In the genomic region with DNA sequence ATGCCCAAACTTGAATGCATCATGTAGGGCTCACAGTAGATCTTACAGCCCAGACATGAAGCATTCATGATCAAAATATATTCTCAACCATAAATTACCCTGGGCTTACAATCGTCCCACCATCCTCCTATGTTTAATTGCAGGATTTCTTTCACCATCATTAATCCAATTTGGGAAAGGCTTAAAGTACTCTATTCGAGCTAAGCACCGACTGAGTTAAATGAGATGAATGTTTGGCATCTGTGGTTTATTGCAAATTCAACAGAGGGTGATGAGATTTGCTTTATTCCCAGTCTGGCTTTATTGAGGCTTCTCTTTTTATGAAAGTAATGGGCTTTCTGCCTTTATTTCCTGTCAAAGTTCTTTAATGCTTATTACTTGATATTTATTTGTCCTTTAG, we compare ENCODE assay signal across 23 cellular contexts.
"Had no signal": no experiment of that assay in that cellular context is flagged by ENCODE, and none has a peak within 500 bp of the region (broad histone marks: within the 10 kb centered on the region; RNA-seq: fewer than 3 reads in every experiment).

No MANE protein-coding gene starts in this region.

- H3K9me3 ChIP-seq: left lung, sigmoid colon, testis had no signal

- DNase-seq: activated CD4-positive, alpha-beta T cell treated with anti-CD3 and anti-CD28 coated beads for 1 hour; activated CD8-positive, alpha-beta memory T cell treated with anti-CD3 and anti-CD28 coated beads for 24 hours; activated CD8-positive, alpha-beta memory T cell treated with anti-CD3 and anti-CD28 coated beads, Interleukin-2, amount 50 U/mL, for 4 hours; activated naive CD4-positive, alpha-beta T cell; activated naive CD8-positive, alpha-beta T cell treated with anti-CD3 and anti-CD28 coated beads, Interleukin-2, amount 10 ng/mL, durations not matched to agents 7 days and 5 days; activated T-cell treated with anti-CD3 and anti-CD28 coated beads, Interleukin-2, amount 50 U/mL, for 24 hours; amygdala; effector CD4-positive, alpha-beta T cell; erythroblast; foreskin fibroblast; kidney glomerular epithelial cell; left lung; midbrain; natural killer cell; sigmoid colon; stimulated activated CD4-positive, alpha-beta T cell treated with anti-CD3 and anti-CD28 coated beads, Interleukin-4, amount 100 ng/mL, for 1 hour; stimulated activated naive CD4-positive, alpha-beta T cell; T-helper 1 cell; testis; trophoblast cell; WERI-Rb-1 had no signal

- H3K36me3 ChIP-seq: left lung, sigmoid colon, WERI-Rb-1 had no signal

- FAIRE-seq: endometrium, TTC549 had no signal

- H3K4me3 ChIP-seq: left lung, sigmoid colon, testis had no signal

- H3K4me1 ChIP-seq: left lung, sigmoid colon, testis had no signal

- H3K27me3 ChIP-seq: left lung, sigmoid colon, testis had no signal

- H3K27ac ChIP-seq: left lung, sigmoid colon, testis, WERI-Rb-1 had no signal

- ATAC-seq: left lung, natural killer cell had no signal
